ENCODE assay signal across 18 cellular contexts in genomic region chrX:140815868-140816267, GRCh38.
DNase-seq lines count a peak whose midpoint lies in the region; ATAC-seq, FAIRE-seq and TF ChIP-seq lines count a peak whose summit lies in the region.
"Had no signal": no experiment of that assay in that cellular context is flagged by ENCODE, and none has a peak within 500 bp of the region (broad histone marks: within the 10 kb centered on the region; RNA-seq: fewer than 3 reads in every experiment).

No MANE protein-coding gene starts in this region.

- peaks cover 4% of the 10 kb centered on the region for H3K9me3 Mint-ChIP-seq in astrocyte (ENCODE audit: unreplicated experiment)

- H3K27me3 Mint-ChIP-seq in astrocyte (ENCODE audit: low read depth, unreplicated experiment), result peaks cover 3% of the 10 kb centered on the region

- H3K9me2 ChIP-seq in hepatocyte (replicated peaks; ENCODE audit: insufficient read depth), result no peaks in the 10 kb centered on the region

- H3K27ac ChIP-seq in astrocyte (ENCODE audit: low read depth, low read length) (no peak overlapping the region), hepatocyte (no peak overlapping the region)
- H3K27ac ChIP-seq: coronary artery, PC-9, vagina had no signal

- H3K27me3 ChIP-seq in astrocyte (ENCODE audit: insufficient read depth, low read length) (no peaks in the 10 kb centered on the region), hepatocyte (no peaks in the 10 kb centered on the region)
- H3K27me3 ChIP-seq: vagina had no signal

- no peak overlapping the region for H3K4me3 Mint-ChIP-seq in astrocyte (ENCODE audit: unreplicated experiment)
- H3K4me3 Mint-ChIP-seq: naive thymus-derived CD8-positive, alpha-beta T cell had no signal

- H3K27ac Mint-ChIP-seq in astrocyte (ENCODE audit: unreplicated experiment), result no peak overlapping the region

- FAIRE-seq in HTR-8/SVneo (lab: Jason Lieb, UNC) (no peak), astrocyte (lab: Jason Lieb, UNC) (no peak)
- FAIRE-seq: frontal cortex, H54 had no signal

- TF ChIP-seq CTCF in AG09309 (IDR thresholded peaks at IDR 0.05; ENCODE audit: control insufficient read depth, insufficient read depth, low read depth, low read length, missing control alignments) (no peak), astrocyte (IDR thresholded peaks at IDR 0.05; ENCODE audit: insufficient read depth, low read depth, low read length) (no peak), hepatocyte (IDR thresholded peaks at IDR 0.05; ENCODE audit: poor library complexity) (no peak)

- H3K4me1 ChIP-seq in astrocyte (ENCODE audit: insufficient read depth, low read length), result no peaks in the 10 kb centered on the region
- H3K4me1 ChIP-seq in hepatocyte (ENCODE audit: insufficient read depth), result no peaks in the 10 kb centered on the region
- H3K4me1 ChIP-seq: vagina had no signal

- no peak overlapping the region for H3K9ac ChIP-seq in astrocyte (ENCODE audit: low read length)

- H3K36me3 Mint-ChIP-seq in astrocyte (ENCODE audit: low read depth, unreplicated experiment), result no peaks in the 10 kb centered on the region

- no peaks in the 10 kb centered on the region for H4K20me1 ChIP-seq in astrocyte (ENCODE audit: insufficient read depth, low read length)
- H4K20me1 ChIP-seq in hepatocyte (ENCODE audit: insufficient read depth, poor library complexity, severe bottlenecking), result no peaks in the 10 kb centered on the region

- H3K9me3 ChIP-seq in astrocyte (ENCODE audit: insufficient read depth, low read depth, low read length) (no peaks in the 10 kb centered on the region), hepatocyte (ENCODE audit: low read depth) (peaks cover 8% of the 10 kb centered on the region)

- no peaks in the 10 kb centered on the region for H3K4me1 Mint-ChIP-seq in astrocyte (ENCODE audit: low read depth, unreplicated experiment)

- DNase-seq in AG09309 (ENCODE audit: low read depth) (peak; percentile 2), HTR-8/SVneo (ENCODE audit: insufficient read length, low spot score) (peak; percentile 0), astrocyte (ENCODE audit: low read depth) (peak; percentile 27), hepatocyte (ENCODE audit: low spot score) (peak; percentile 28), SW480 (ENCODE audit: low spot score) (no peak), NCI-H2196 (lab: John Stamatoyannopoulos, UW; ENCODE audit: unreplicated experiment) (no peak)
- DNase-seq: activated naive CD4-positive, alpha-beta T cell treated with anti-CD3 and anti-CD28 coated beads, Interleukin-2, amount 50 U/mL, for 16 hours; MV-4-11; naive thymus-derived CD8-positive, alpha-beta T cell; NCI-H446 treated with DMSO at 0.1 percent for 48 hours; stimulated activated CD4-positive, alpha-beta T cell treated with anti-CD3 and anti-CD28 coated beads, Interleukin-2, amount 100 ng/mL, for 48 hours had no signal

- ATAC-seq in HG02884 (IDR thresholded peaks at IDR 0.05; ENCODE audit: unreplicated experiment) (no peak), HG02973 (IDR thresholded peaks at IDR 0.05; ENCODE audit: unreplicated experiment) (no peak)
- ATAC-seq: naive thymus-derived CD8-positive, alpha-beta T cell had no signal

- 53% methylated on average over 6 of the region's 6 CpGs for WGBS in hepatocyte (ENCODE audit: low lambda C conversion rate, missing lambda C conversion rate)

- H3K79me2 ChIP-seq in astrocyte (ENCODE audit: insufficient read depth, low read length), result no peaks in the 10 kb centered on the region
- H3K79me2 ChIP-seq in hepatocyte, result no peaks in the 10 kb centered on the region

- H3K4me3 ChIP-seq in AG09309 (ENCODE audit: control insufficient read depth, low read depth, low read length), result no peak overlapping the region
- H3K4me3 ChIP-seq in astrocyte (ENCODE audit: insufficient read depth, low read depth, low read length), result no peak overlapping the region
- no peak overlapping the region for H3K4me3 ChIP-seq in hepatocyte
- H3K4me3 ChIP-seq: coronary artery, PC-9, vagina had no signal

- H2AFZ ChIP-seq in astrocyte (ENCODE audit: low read depth, low read length), result no peak overlapping the region
- H2AFZ ChIP-seq in hepatocyte, result no peak overlapping the region
- H2AFZ ChIP-seq: PC-9 had no signal

- H3K36me3 ChIP-seq in astrocyte (ENCODE audit: insufficient read depth, low read length) (no peaks in the 10 kb centered on the region), hepatocyte (replicated peaks; ENCODE audit: insufficient read depth, low read depth) (no peaks in the 10 kb centered on the region)
- H3K36me3 ChIP-seq: vagina had no signal

- H3K4me2 ChIP-seq in astrocyte (ENCODE audit: low read length) (no peak overlapping the region), hepatocyte (no peak overlapping the region)
- H3K4me2 ChIP-seq: PC-9 had no signal

Comparison
In these comparisons a context has a peak if more than half of its experiments do, and no peak if none do; other contexts are left out.
1. DNase-seq: peak in AG09309 (single experiment), HTR-8/SVneo (single experiment), astrocyte (single experiment) and hepatocyte (single experiment); none in SW480 (single experiment) and NCI-H2196 (single experiment).